Comparison of ENCODE assay signal across 1 cellular context in genomic region chr5:34923694-34924461, GRCh38.
TF ChIP-seq lines count a peak whose summit lies in the region.

No MANE protein-coding gene starts in this region.

TF ChIP-seq in SK-N-SH, 30 proteins besides CTCF, POLR2A, EP300 and RAD21 (continued from another document):
- TF ChIP-seq NFIC (IDR thresholded peaks at IDR 0.05; ENCODE audit: borderline replicate concordance) (peak; percentile 48; the same call in 1 of the 2 replicates), ELF1 (IDR thresholded peaks at IDR 0.05) (no peak), RFX5 (IDR thresholded peaks at IDR 0.05; ENCODE audit: low read length) (no peak), EZH2phosphoT487 (IDR thresholded peaks at IDR 0.05; ENCODE audit: borderline replicate concordance, low read depth) (no peak), YY1 (IDR thresholded peaks at IDR 0.05; ENCODE audit: low read depth) (peak; percentile 50; the same call in 1 of the 2 replicates), MEF2A (IDR thresholded peaks at IDR 0.05; ENCODE audit: borderline replicate concordance, low read depth) (no peak), MXI1 (IDR thresholded peaks at IDR 0.05; ENCODE audit: low read depth, low read length) (no peak), RXRA (IDR thresholded peaks at IDR 0.05; ENCODE audit: borderline replicate concordance, low read depth) (no peak), FOXJ3 (CRISPR knock-in tag; IDR thresholded peaks at IDR 0.05) (no peak), GATA2 (CRISPR knock-in tag; IDR thresholded peaks at IDR 0.05) (no peak), USF1 (IDR thresholded peaks at IDR 0.05; ENCODE audit: borderline replicate concordance, low read depth) (no peak), CHD2 (IDR thresholded peaks at IDR 0.05; ENCODE audit: low read length, partially characterized antibody) (no peak), JUND (IDR thresholded peaks at IDR 0.05) (peak; percentile 98), POLR2AphosphoS5 (IDR thresholded peaks at IDR 0.05; ENCODE audit: low read depth, low read length) (peak; percentile 52; the same call in 1 of the 2 replicates), SMC3 (IDR thresholded peaks at IDR 0.05; ENCODE audit: low read depth, low read length) (no peak), FOXM1 (IDR thresholded peaks at IDR 0.05; ENCODE audit: low read depth) (no peak), GABPA (IDR thresholded peaks at IDR 0.05; ENCODE audit: low read depth) (no peak), NRF1 (IDR thresholded peaks at IDR 0.05; ENCODE audit: low read depth, low read length) (no peak)
- TF ChIP-seq, protein P1, sequence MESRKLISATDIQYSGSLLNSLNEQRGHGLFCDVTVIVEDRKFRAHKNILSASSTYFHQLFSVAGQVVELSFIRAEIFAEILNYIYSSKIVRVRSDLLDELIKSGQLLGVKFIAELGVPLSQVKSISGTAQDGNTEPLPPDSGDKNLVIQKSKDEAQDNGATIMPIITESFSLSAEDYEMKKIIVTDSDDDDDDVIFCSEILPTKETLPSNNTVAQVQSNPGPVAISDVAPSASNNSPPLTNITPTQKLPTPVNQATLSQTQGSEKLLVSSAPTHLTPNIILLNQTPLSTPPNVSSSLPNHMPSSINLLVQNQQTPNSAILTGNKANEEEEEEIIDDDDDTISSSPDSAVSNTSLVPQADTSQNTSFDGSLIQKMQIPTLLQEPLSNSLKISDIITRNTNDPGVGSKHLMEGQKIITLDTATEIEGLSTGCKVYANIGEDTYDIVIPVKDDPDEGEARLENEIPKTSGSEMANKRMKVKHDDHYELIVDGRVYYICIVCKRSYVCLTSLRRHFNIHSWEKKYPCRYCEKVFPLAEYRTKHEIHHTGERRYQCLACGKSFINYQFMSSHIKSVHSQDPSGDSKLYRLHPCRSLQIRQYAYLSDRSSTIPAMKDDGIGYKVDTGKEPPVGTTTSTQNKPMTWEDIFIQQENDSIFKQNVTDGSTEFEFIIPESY (IDR thresholded peaks at IDR 0.05; ENCODE audit: borderline replicate concordance, low read depth), result no peak
- TF ChIP-seq, protein P2, sequence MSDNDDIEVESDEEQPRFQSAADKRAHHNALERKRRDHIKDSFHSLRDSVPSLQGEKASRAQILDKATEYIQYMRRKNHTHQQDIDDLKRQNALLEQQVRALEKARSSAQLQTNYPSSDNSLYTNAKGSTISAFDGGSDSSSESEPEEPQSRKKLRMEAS (IDR thresholded peaks at IDR 0.05; ENCODE audit: low read depth), result no peak
TF ChIP-seq in SK-N-SH: peak in this region for 6.
